9 cellular contexts compared by ENCODE assay signal in genomic region chr5:57442080-57442839, GRCh38. TPM values are rescaled to one million over a fixed set of nuclear protein-coding genes. Genes with fewer than 3 reads are reported as not detected.
A peak's percentile ranks its signal among the peaks of the same experiment; 100 is the strongest.
DNase-seq lines count a peak whose midpoint lies in the region; ATAC-seq, FAIRE-seq and TF ChIP-seq lines count a peak whose summit lies in the region.
"Had no signal": no experiment of that assay in that cellular context is flagged by ENCODE, and none has a peak within 500 bp of the region (broad histone marks: within the 10 kb centered on the region; RNA-seq: fewer than 3 reads in every experiment).

No MANE protein-coding gene starts in this region.

- DNase-seq in Right ventricle myocardium superior (no peak), right cardiac atrium (no peak), MG63 (peak; percentile 93), fibroblast of mammary gland (ENCODE audit: low read depth) (peak; percentile 100), urothelium cell line (ENCODE audit: low spot score) (peak; percentile 68), mucosa of gallbladder (ENCODE audit: low spot score) (no peak), NCI-H446 (lab: John Stamatoyannopoulos, UW) (no peak), anterior cingulate cortex (lab: John Stamatoyannopoulos, UW) (no peak)
- DNase-seq: DMS79 had no signal

- no peak overlapping the region for H3K27ac ChIP-seq in right cardiac atrium (ENCODE audit: low read length)

- FAIRE-seq in urothelium cell line (lab: Jason Lieb, UNC), result peak; percentile 48

- TF ChIP-seq CTCF in fibroblast of mammary gland (conservative IDR thresholded peaks at IDR 0.05; ENCODE audit: control insufficient read depth, insufficient read depth, low read depth, low read length), result no peak

- peaks cover 11% of the 10 kb centered on the region for H3K4me1 ChIP-seq in right cardiac atrium (ENCODE audit: control insufficient read depth, insufficient read depth, low read length)

- intact Hi-C loops in Right ventricle myocardium superior (cut with DNase I) (no loop called here), right cardiac atrium (cut with DNase I) (no loop called here)

- H3K27me3 ChIP-seq in right cardiac atrium (ENCODE audit: control insufficient read depth, insufficient read depth) (no peaks in the 10 kb centered on the region), MG63 (no peaks in the 10 kb centered on the region)

- 58% methylated on average over 4 of the region's 4 CpGs for WGBS in right cardiac atrium

- no peaks in the 10 kb centered on the region for H3K9me3 ChIP-seq in right cardiac atrium (ENCODE audit: control insufficient read depth, low read length)
- H3K9me3 ChIP-seq in MG63, result no peaks in the 10 kb centered on the region

- no peaks in the 10 kb centered on the region for H3K36me3 ChIP-seq in MG63

- no peak overlapping the region for H3K4me3 ChIP-seq in right cardiac atrium (ENCODE audit: low read length)
- no peak overlapping the region for H3K4me3 ChIP-seq in MG63
- no peak overlapping the region for H3K4me3 ChIP-seq in fibroblast of mammary gland (ENCODE audit: control insufficient read depth, low read depth, low read length)

- ATAC-seq in Right ventricle myocardium superior (ENCODE audit: poor library complexity), result peak; percentile 45
- ATAC-seq in right cardiac atrium, result no peak

RNA-seq across cellular contexts. Expression of gene ACTBL2, which starts 40.4 kb away (rescaled TPM):
- total RNA-seq in Right ventricle myocardium superior (not detected), right cardiac atrium (not detected), mucosa of gallbladder (not detected)
- polyA plus RNA-seq in right cardiac atrium, result not detected
- 0.30 and 1.8 TPM in 2 replicates for total RNA-seq in MG63 (2014; rRNA removed; shearing (Covaris generic); ENCODE audit: low replicate concordance)

Comparison
In these comparisons a context has a peak if more than half of its experiments do, and no peak if none do; other contexts are left out.
1. DNase-seq: peak in MG63 (single experiment), fibroblast of mammary gland (single experiment) and urothelium cell line (single experiment); none in Right ventricle myocardium superior (single experiment), right cardiac atrium (0 of 3), mucosa of gallbladder (single experiment), NCI-H446 (0 of 2) and anterior cingulate cortex (0 of 58).